Comparison of ENCODE assay signal across 8 cellular contexts in the genomic region with DNA sequence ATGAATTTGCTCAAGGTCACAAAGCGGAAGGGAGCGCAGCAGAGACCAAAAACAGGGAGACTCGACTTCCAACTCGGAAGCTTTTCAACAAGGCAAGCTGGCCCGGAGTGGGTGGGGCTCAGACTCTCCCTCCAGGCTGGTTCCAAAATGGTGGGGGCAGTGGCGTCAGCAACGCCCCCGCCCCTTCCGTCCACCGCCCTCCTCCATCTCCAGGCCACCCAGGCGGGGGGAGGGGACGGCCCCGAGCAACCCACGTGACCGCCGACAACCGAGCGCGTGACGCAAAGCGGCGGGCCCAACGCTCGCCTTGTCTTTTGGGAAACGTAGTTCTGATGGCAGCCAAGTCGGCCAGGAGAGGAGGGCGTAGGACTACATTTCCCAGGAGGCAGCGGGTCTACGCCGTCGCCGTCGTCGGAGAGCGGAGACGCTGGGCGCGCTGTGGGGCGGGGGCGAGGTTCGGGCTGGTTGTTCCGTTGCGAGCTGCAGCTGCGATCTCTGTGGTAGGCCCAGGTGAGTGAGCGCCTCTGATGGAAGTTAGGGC. TPM values are rescaled to one million over a fixed set of nuclear protein-coding genes. Genes with fewer than 3 reads are reported as not detected.
DNase-seq lines count a peak whose midpoint lies in the region; ATAC-seq, FAIRE-seq and TF ChIP-seq lines count a peak whose summit lies in the region.

A gene with protein sequence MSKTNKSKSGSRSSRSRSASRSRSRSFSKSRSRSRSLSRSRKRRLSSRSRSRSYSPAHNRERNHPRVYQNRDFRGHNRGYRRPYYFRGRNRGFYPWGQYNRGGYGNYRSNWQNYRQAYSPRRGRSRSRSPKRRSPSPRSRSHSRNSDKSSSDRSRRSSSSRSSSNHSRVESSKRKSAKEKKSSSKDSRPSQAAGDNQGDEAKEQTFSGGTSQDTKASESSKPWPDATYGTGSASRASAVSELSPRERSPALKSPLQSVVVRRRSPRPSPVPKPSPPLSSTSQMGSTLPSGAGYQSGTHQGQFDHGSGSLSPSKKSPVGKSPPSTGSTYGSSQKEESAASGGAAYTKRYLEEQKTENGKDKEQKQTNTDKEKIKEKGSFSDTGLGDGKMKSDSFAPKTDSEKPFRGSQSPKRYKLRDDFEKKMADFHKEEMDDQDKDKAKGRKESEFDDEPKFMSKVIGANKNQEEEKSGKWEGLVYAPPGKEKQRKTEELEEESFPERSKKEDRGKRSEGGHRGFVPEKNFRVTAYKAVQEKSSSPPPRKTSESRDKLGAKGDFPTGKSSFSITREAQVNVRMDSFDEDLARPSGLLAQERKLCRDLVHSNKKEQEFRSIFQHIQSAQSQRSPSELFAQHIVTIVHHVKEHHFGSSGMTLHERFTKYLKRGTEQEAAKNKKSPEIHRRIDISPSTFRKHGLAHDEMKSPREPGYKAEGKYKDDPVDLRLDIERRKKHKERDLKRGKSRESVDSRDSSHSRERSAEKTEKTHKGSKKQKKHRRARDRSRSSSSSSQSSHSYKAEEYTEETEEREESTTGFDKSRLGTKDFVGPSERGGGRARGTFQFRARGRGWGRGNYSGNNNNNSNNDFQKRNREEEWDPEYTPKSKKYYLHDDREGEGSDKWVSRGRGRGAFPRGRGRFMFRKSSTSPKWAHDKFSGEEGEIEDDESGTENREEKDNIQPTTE (plus strand): TSS at position 448 of the 541 bp plus-strand sequence. CDS start 58,121 bp downstream, outside the sequence.

- H3K27me3 ChIP-seq in NT2/D1 (ENCODE audit: insufficient read depth, insufficient read length) = no peaks in the 10 kb centered on the region
- no peaks in the 10 kb centered on the region for H3K27me3 ChIP-seq in H1 (replicated peaks in 1 of 4; ENCODE audit: control insufficient read depth in 3 of 4, extremely low read depth in 1 of 4, insufficient read depth in 3 of 4, low read length in 3 of 4)
- H3K27me3 ChIP-seq in mesenchymal stem cell (ENCODE audit: control insufficient read depth in 1 of 2, insufficient read depth in 1 of 2, low read length in 2 of 2) = no peaks in the 10 kb centered on the region

- FAIRE-seq in H1 (lab: Jason Lieb, UNC) = no peak

- H3K23ac ChIP-seq in H1 (ENCODE audit: insufficient read length) (no peak within 1 kb of the TSS), mesenchymal stem cell (ENCODE audit: low read length in 2 of 2) (no peak within 1 kb of the TSS)

- peak within 1 kb of the TSS; percentile 94 for H4K8ac ChIP-seq in H1 (ENCODE audit: extremely low read depth, insufficient read depth, low read length)
- H4K8ac ChIP-seq in mesenchymal stem cell (ENCODE audit: low read length) = peak within 1 kb of the TSS; percentile 95

- peak in 1 of 2 experiments; percentile 22; a peak in 2 of 3 replicates for TF ChIP-seq EP300 in H1 (IDR thresholded peaks at IDR 0.05; ENCODE audit: borderline replicate concordance in 1 of 2, low read depth in 2 of 2, low read length in 2 of 2)

- 1% methylated on average over 38 of the region's 45 CpGs; no CpG with 5 or more reads in 1 of the 2 experiments for WGBS in H1 (ENCODE audit: extremely low coverage in 1 of 2, insufficient coverage in 1 of 2, insufficient read length in 1 of 2, insufficient replicate concordance in 2 of 2, low coverage in 1 of 2, low lambda C conversion rate in 2 of 2, missing lambda C conversion rate in 1 of 2), 2 experiments
- under 1% methylated on average over 40 of the region's 45 CpGs for whole genome bisulfite sequencing in mesenchymal stem cell

- TF ChIP-seq RAD21 in H1 (IDR thresholded peaks at IDR 0.05 in 1 of 2, conservative IDR thresholded peaks at IDR 0.05 in 1 of 2; ENCODE audit: low read depth in 2 of 2, low read length in 2 of 2) = no peak

- H2BK20ac ChIP-seq in H1 (ENCODE audit: low read length) = no peak within 1 kb of the TSS

- H3K4me1 Mint-ChIP-seq in activated CD8-positive, alpha-beta memory T cell treated with anti-CD3 and anti-CD28 coated beads, Interleukin-2, amount 10 ng/mL, durations not matched to agents 7 days and 5 days = peaks cover 27% of the 10 kb centered on the region

- H3K27me3 Mint-ChIP-seq in activated CD8-positive, alpha-beta memory T cell treated with anti-CD3 and anti-CD28 coated beads, Interleukin-2, amount 10 ng/mL, durations not matched to agents 7 days and 5 days = no peaks in the 10 kb centered on the region

- H3K4me1 ChIP-seq in NT2/D1 (ENCODE audit: insufficient read depth, insufficient read length) = peaks cover 5% of the 10 kb centered on the region
- H3K4me1 ChIP-seq in H1 (replicated peaks in 1 of 4; ENCODE audit: control insufficient read depth in 3 of 4, insufficient read depth in 4 of 4, low read length in 3 of 4) = peaks cover 0 to 3% (median 0%) of the 10 kb centered on the region in 4 experiments; a peak in 1 of 7 replicates
- peaks cover 6% of the 10 kb centered on the region for H3K4me1 ChIP-seq in mesenchymal stem cell (ENCODE audit: control insufficient read depth, insufficient read depth, low read depth, low read length)

- POLR2A ChIA-PET in H1 (lab: Charles Lee; ENCODE audit: partially characterized antibody) = interaction anchor here (0.8 to 5.0 kb wide), 25 partner anchors 15 to 240 kb away, joined by 3 to 48 read pairs (median 5); a partner anchor contains a TSS

- peak within 1 kb of the TSS; percentile 69 for H4K91ac ChIP-seq in H1 (replicated peaks; ENCODE audit: insufficient read length, low read length)
- H4K91ac ChIP-seq in mesenchymal stem cell (ENCODE audit: low read length) = peak within 1 kb of the TSS; percentile 52

- peaks cover 39 to 47% of the 10 kb centered on the region in 2 experiments for H3K79me2 ChIP-seq in H1 (ENCODE audit: control insufficient read depth in 1 of 2, insufficient read depth in 2 of 2, low read length in 2 of 2)

- peak within 1 kb of the TSS; percentile 97 for H3K9ac ChIP-seq in NT2/D1 (ENCODE audit: insufficient read length, low read depth)
- H3K9ac ChIP-seq in H1 (replicated peaks in 1 of 4; ENCODE audit: extremely low read depth in 1 of 4, low read depth in 3 of 4, low read length in 3 of 4) = peak within 1 kb of the TSS; percentile 82 to 98 (median 96)
- peak within 1 kb of the TSS; percentile 98 for H3K9ac ChIP-seq in mesenchymal stem cell (ENCODE audit: low read length)

- H3K23me2 ChIP-seq in H1 (ENCODE audit: low read depth, low read length) = peaks cover 2% of the 10 kb centered on the region

- H2BK5ac ChIP-seq in H1 (ENCODE audit: low read depth, low read length) (peak within 1 kb of the TSS; percentile 95), mesenchymal stem cell (ENCODE audit: low read depth, low read length, poor library complexity, severe bottlenecking) (peak within 1 kb of the TSS; percentile 87)

- H2BK120ac ChIP-seq in H1 (replicated peaks; ENCODE audit: low read depth, low read length) (no peak within 1 kb of the TSS), mesenchymal stem cell (ENCODE audit: low read depth, low read length) (peak within 1 kb of the TSS; percentile 84)

- no peaks in the 10 kb centered on the region; the same call in 1 of the 2 replicates for H3K79me1 ChIP-seq in H1 (ENCODE audit: low read depth, low read length)
- peaks cover 2% of the 10 kb centered on the region for H3K79me1 ChIP-seq in mesenchymal stem cell (replicated peaks; ENCODE audit: low read length, poor library complexity, severe bottlenecking)

- peak within 1 kb of the TSS; percentile 82 for H2AFZ ChIP-seq in H1 (ENCODE audit: low read length)
- peak within 1 kb of the TSS; percentile 73 for H2AFZ ChIP-seq in mesenchymal stem cell (ENCODE audit: low read depth, low read length)

- peak within 1 kb of the TSS; percentile 94 for H3K4me3 Mint-ChIP-seq in activated CD8-positive, alpha-beta memory T cell treated with anti-CD3 and anti-CD28 coated beads, Interleukin-2, amount 10 ng/mL, durations not matched to agents 7 days and 5 days

- H3K4me2 ChIP-seq in H1 (ENCODE audit: insufficient read depth in 1 of 2, low read depth in 2 of 2, low read length in 2 of 2) = peak within 1 kb of the TSS; percentile 85 to 94
- H3K4me2 ChIP-seq in mesenchymal stem cell (ENCODE audit: low read length, poor library complexity, severe bottlenecking) = peak within 1 kb of the TSS; percentile 83

- peak within 1 kb of the TSS; percentile 82 for H4K5ac ChIP-seq in H1 (ENCODE audit: insufficient read length, low read depth, low read length)

- 0 out of 2 replicates have a peak within 1 kb of the TSS, but pooled peaks have one; percentile 74 for H2BK15ac ChIP-seq in H1 (ENCODE audit: low read length)
- H2BK15ac ChIP-seq in mesenchymal stem cell (ENCODE audit: low read depth, poor library complexity, severe bottlenecking) = no peak within 1 kb of the TSS

- no peak for TF ChIP-seq CTCF in H1 (IDR thresholded peaks at IDR 0.05; ENCODE audit: control extremely low read depth in 1 of 3, insufficient read depth in 1 of 3, low read depth in 1 of 3, low read length in 3 of 3)

- no peaks in the 10 kb centered on the region for H3K9me3 Mint-ChIP-seq in activated CD8-positive, alpha-beta memory T cell treated with anti-CD3 and anti-CD28 coated beads, Interleukin-2, amount 10 ng/mL, durations not matched to agents 7 days and 5 days (ENCODE audit: low read depth)

- H3K14ac ChIP-seq in H1 (ENCODE audit: insufficient read length) (no peak within 1 kb of the TSS), mesenchymal stem cell (ENCODE audit: low read length in 2 of 2) (peak within 1 kb of the TSS in 1 of 2 experiments; percentile 36)

- H3K27ac ChIP-seq in H1 (ENCODE audit: low read depth, low read length) (peak within 1 kb of the TSS; percentile 98), mesenchymal stem cell (ENCODE audit: low read length, poor library complexity, severe bottlenecking) (peak within 1 kb of the TSS; percentile 97)

- H2BK12ac ChIP-seq in H1 (ENCODE audit: low read depth, low read length) (peak within 1 kb of the TSS; percentile 78; the same call in 1 of the 2 replicates), mesenchymal stem cell (ENCODE audit: low read length in 2 of 2) (peak within 1 kb of the TSS in 1 of 2 experiments; percentile 28)

- H3K4ac ChIP-seq in H1 (replicated peaks; ENCODE audit: insufficient read length, low read depth, low read length) = peak within 1 kb of the TSS; percentile 41
- H3K4ac ChIP-seq in mesenchymal stem cell (ENCODE audit: low read depth in 1 of 2, low read length in 2 of 2) = peak within 1 kb of the TSS; percentile 15 to 77

- DNase-seq in COR-L47 (lab: John Stamatoyannopoulos, UW) (peak; percentile 99), HUDEP-2 (lab: John Stamatoyannopoulos, UW; ENCODE audit: unreplicated experiment in 76 of 76) (peak in 75 of 76 experiments; percentile 90 to 100 (median 99)), NT2/D1 (ENCODE audit: low read depth, low spot score) (peak; percentile 100), H1 (ENCODE audit: low read depth in 1 of 2, low spot score in 2 of 2) (peak; percentile 98 to 99), mesenchymal stem cell (peak; percentile 100)
- DNase-seq in activated CD8-positive, alpha-beta memory T cell treated with anti-CD3 and anti-CD28 coated beads, Interleukin-2, amount 10 ng/mL, durations not matched to agents 7 days and 5 days = peak; percentile 100
- DNase-seq in stimulated activated CD8-positive, alpha-beta memory T cell treated with anti-CD3 and anti-CD28 coated beads, Interleukin-12 subunit alpha, Interleukin-12 subunit beta, amount 100 ng/mL, for 4 hours (ENCODE audit: low read depth) = peak; percentile 99

- H3K36me3 ChIP-seq in NT2/D1 (ENCODE audit: insufficient read depth, insufficient read length, low read length) = peaks cover 41% of the 10 kb centered on the region
- peaks cover 0 to 14% (median 6%) of the 10 kb centered on the region in 4 experiments; a peak in 5 of 8 replicates for H3K36me3 ChIP-seq in H1 (ENCODE audit: control insufficient read depth in 2 of 4, insufficient read depth in 4 of 4, low read length in 3 of 4)
- peaks cover 9 to 19% of the 10 kb centered on the region in 2 experiments for H3K36me3 ChIP-seq in mesenchymal stem cell (ENCODE audit: control insufficient read depth in 1 of 2, insufficient read depth in 2 of 2, low read depth in 1 of 2, low read length in 2 of 2)

- peak; percentile 87 for ATAC-seq in GM21381 (IDR thresholded peaks at IDR 0.05; ENCODE audit: unreplicated experiment)
- ATAC-seq in activated CD8-positive, alpha-beta memory T cell treated with anti-CD3 and anti-CD28 coated beads, Interleukin-2, amount 10 ng/mL, durations not matched to agents 7 days and 5 days = peak; percentile 92

- peaks cover 14 to 19% of the 10 kb centered on the region in 2 experiments for H4K20me1 ChIP-seq in H1 (replicated peaks in 1 of 2; ENCODE audit: control insufficient read depth in 1 of 2, insufficient read depth in 2 of 2, low read length in 2 of 2)

- H3K4me3 ChIP-seq in NT2/D1 (ENCODE audit: insufficient read length, low read depth) = peak within 1 kb of the TSS; percentile 80
- peak within 1 kb of the TSS; percentile 91 to 96 (median 94) for H3K4me3 ChIP-seq in H1 (ENCODE audit: extremely low read depth in 1 of 4, insufficient read depth in 2 of 4, low read depth in 3 of 4, low read length in 4 of 4)
- H3K4me3 ChIP-seq in mesenchymal stem cell (ENCODE audit: insufficient read depth in 1 of 2, low read depth in 1 of 2, low read length in 2 of 2) = peak within 1 kb of the TSS; percentile 76 to 89

- H3K36me3 Mint-ChIP-seq in activated CD8-positive, alpha-beta memory T cell treated with anti-CD3 and anti-CD28 coated beads, Interleukin-2, amount 10 ng/mL, durations not matched to agents 7 days and 5 days = peaks cover 18% of the 10 kb centered on the region

- no peaks in the 10 kb centered on the region for H3K9me3 ChIP-seq in NT2/D1 (ENCODE audit: insufficient read depth, low read length)
- no peaks in the 10 kb centered on the region for H3K9me3 ChIP-seq in H1 (ENCODE audit: insufficient read depth in 2 of 2, low read depth in 1 of 2, low read length in 1 of 2)
- H3K9me3 ChIP-seq in mesenchymal stem cell (ENCODE audit: control insufficient read depth, low read length) = no peaks in the 10 kb centered on the region

- H3K56ac ChIP-seq in H1 (replicated peaks; ENCODE audit: insufficient read length, low read depth, low read length) = peak within 1 kb of the TSS; percentile 91

- H3K18ac ChIP-seq in H1 (ENCODE audit: extremely low read depth, low read length) (peak within 1 kb of the TSS; percentile 95), mesenchymal stem cell (ENCODE audit: low read depth in 1 of 2, low read length in 2 of 2) (peak within 1 kb of the TSS; percentile 91 to 95)

- TF ChIP-seq POLR2A in H1 (IDR thresholded peaks at IDR 0.05; ENCODE audit: control extremely low read depth in 1 of 2, low read depth in 2 of 2, low read length in 2 of 2) = peak; percentile 84 to 99

- H3K27ac Mint-ChIP-seq in activated CD8-positive, alpha-beta memory T cell treated with anti-CD3 and anti-CD28 coated beads, Interleukin-2, amount 10 ng/mL, durations not matched to agents 7 days and 5 days = peak within 1 kb of the TSS; percentile 100

- H2AK5ac ChIP-seq in H1 (ENCODE audit: low read depth, low read length) (no peak within 1 kb of the TSS), mesenchymal stem cell (ENCODE audit: low read length, severe bottlenecking) (no peak within 1 kb of the TSS)

- CTCF ChIA-PET in activated CD8-positive, alpha-beta memory T cell treated with anti-CD3 and anti-CD28 coated beads, Interleukin-2, amount 10 ng/mL, durations not matched to agents 7 days and 5 days (lab: Charles Lee) = interaction anchor here (0.9 to 4.2 kb wide), 19 partner anchors 12 to 196 kb away, joined by 3 to 36 read pairs (median 4); a partner anchor contains a TSS
- CTCF ChIA-PET in H1 (lab: Charles Lee; ENCODE audit: partially characterized antibody) = interaction anchor here (0.8 to 5.0 kb wide), 22 partner anchors 10 to 205 kb away, joined by 3 to 38 read pairs (median 5); a partner anchor contains a TSS

RNA-seq across cellular contexts. Expression of the gene that starts here (rescaled TPM):
- 100 to 1,000 TPM; 129 to 166 TPM for total RNA-seq in activated CD8-positive, alpha-beta memory T cell treated with anti-CD3 and anti-CD28 coated beads, Interleukin-2, amount 10 ng/mL, durations not matched to agents 7 days and 5 days
- total RNA-seq in H1 (2021; fragmentation: NEBNext Ultra II Directional; extraction: Animal tissue kit (Norgen Biotek cat#: 25700)) = 183 TPM in 2 replicates
- 36.0 and 40.2 TPM in 2 replicates for polyA plus RNA-seq in H1 (2011; rRNA removed)
- polyA plus RNA-seq in H1 (2011; cell fraction: cytosol; rRNA removed) = 57.4 TPM
- 56.5 TPM for polyA plus RNA-seq in H1 (2011; cell fraction: nucleus; rRNA removed)
- polyA plus RNA-seq in H1 (2012, experiment 1 of 2) = 91.4 to 137 TPM (median 101 TPM) in 4 replicates
- 18.0 TPM for polyA plus RNA-seq in H1 (2012, experiment 2 of 2)
- 107 TPM for polyA plus RNA-seq in H1 (2013, experiment 1 of 2)
- polyA plus RNA-seq in H1 (2013, experiment 2 of 2) = 101 TPM
- 133 and 218 TPM in 2 replicates for polyA minus RNA-seq in H1 (2011; rRNA and poly(A)+ RNA removed)
- polyA minus RNA-seq in H1 (2011; cell fraction: cytosol; rRNA and poly(A)+ RNA removed) = 76.3 TPM
- polyA minus RNA-seq in H1 (2011; cell fraction: nucleus; rRNA and poly(A)+ RNA removed) = 86.2 TPM
- polyA plus RNA-seq in mesenchymal stem cell (2013, experiment 1 of 2) = 64.5 TPM
- polyA plus RNA-seq in mesenchymal stem cell (2013, experiment 2 of 2) = 60.8 TPM

Comparison
In these comparisons a context has a peak if more than half of its experiments do, and no peak if none do; other contexts are left out.
1. Peak in every context shown above with its lines: DNase-seq, ATAC-seq, H3K4me3 ChIP-seq and H3K27ac ChIP-seq.